ENCODE assay signal across 18 cellular contexts in the genomic region with DNA sequence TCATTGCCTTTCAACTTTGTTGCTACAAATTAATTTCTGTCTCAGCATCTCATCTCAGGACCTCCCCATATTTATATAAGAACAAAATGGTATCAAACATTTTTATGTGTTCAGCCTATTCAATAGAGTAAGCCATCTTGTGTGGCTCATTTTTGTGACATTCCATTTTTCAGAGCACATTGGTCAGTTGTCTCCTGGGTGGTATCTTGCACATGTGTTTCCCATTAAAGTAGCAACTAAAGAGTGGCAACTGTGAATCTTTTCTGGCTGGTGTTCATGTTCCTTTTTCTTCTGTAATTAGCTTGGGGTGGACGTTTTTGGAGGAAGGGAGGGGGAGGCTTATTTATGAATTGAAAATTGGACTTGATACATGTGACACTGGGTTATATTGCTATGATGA. TPM values are rescaled to one million over a fixed set of nuclear protein-coding genes. Genes with fewer than 3 reads are reported as not detected.
DNase-seq lines count a peak whose midpoint lies in the region.
"Had no signal": no experiment of that assay in that cellular context is flagged by ENCODE, and none has a peak within 500 bp of the region (broad histone marks: within the 10 kb centered on the region; RNA-seq: fewer than 3 reads in every experiment).

No MANE protein-coding gene starts in this region.

- peak overlapping the region; percentile 69 for H3K27ac ChIP-seq in SJSA1

- no peak overlapping the region for H3K4me3 ChIP-seq in SJSA1
- H3K4me3 ChIP-seq: GM23338 had no signal

- CTCF ChIA-PET in activated CD4-positive, alpha-beta T cell treated with anti-CD3 and anti-CD28 coated beads, Interleukin-2, amount 10 ng/mL, durations not matched to agents 7 days and 5 days (lab: Charles Lee): no interaction called here

- no peak overlapping the region for H3K27ac Mint-ChIP-seq in activated CD4-positive, alpha-beta T cell treated with anti-CD3 and anti-CD28 coated beads, Interleukin-2, amount 10 ng/mL, durations not matched to agents 7 days and 5 days
- H3K27ac Mint-ChIP-seq: CD4-positive, CD25-positive, alpha-beta regulatory T cell; CD8-positive, alpha-beta memory T cell; GM23338 had no signal

- peaks cover 4% of the 10 kb centered on the region; the same call in 1 of the 2 replicates for H3K36me3 ChIP-seq in SJSA1
- H3K36me3 ChIP-seq: BE2C had no signal

- H3K36me3 Mint-ChIP-seq in activated CD4-positive, alpha-beta T cell treated with anti-CD3 and anti-CD28 coated beads, Interleukin-2, amount 10 ng/mL, durations not matched to agents 7 days and 5 days (ENCODE audit: low read depth): no peaks in the 10 kb centered on the region
- H3K36me3 Mint-ChIP-seq: CD4-positive, CD25-positive, alpha-beta regulatory T cell; CD8-positive, alpha-beta memory T cell had no signal

- POLR2A ChIA-PET in activated CD4-positive, alpha-beta T cell treated with anti-CD3 and anti-CD28 coated beads, Interleukin-2, amount 10 ng/mL, durations not matched to agents 7 days and 5 days (lab: Charles Lee): no interaction called here

- 0 out of 2 replicates have a peak, but pooled peaks cover 4% of the 10 kb centered on the region for H3K9me3 ChIP-seq in SJSA1 (replicated peaks)
- H3K9me3 ChIP-seq: BE2C had no signal

- in situ Hi-C loops in KBM-7 (cut with MboI; ENCODE audit: low pct_unique_long_range_greater_than_20kb, low sequenced_read_pairs): no loop called here

- H3K9me3 Mint-ChIP-seq in activated CD4-positive, alpha-beta T cell treated with anti-CD3 and anti-CD28 coated beads, Interleukin-2, amount 10 ng/mL, durations not matched to agents 7 days and 5 days: no peaks in the 10 kb centered on the region
- H3K9me3 Mint-ChIP-seq: GM23338 had no signal

- H3K27me3 ChIP-seq in SJSA1 (replicated peaks): no peaks in the 10 kb centered on the region
- H3K27me3 ChIP-seq: BE2C had no signal

- peaks cover 4% of the 10 kb centered on the region for H3K27me3 Mint-ChIP-seq in activated CD4-positive, alpha-beta T cell treated with anti-CD3 and anti-CD28 coated beads, Interleukin-2, amount 10 ng/mL, durations not matched to agents 7 days and 5 days
- H3K27me3 Mint-ChIP-seq: CD4-positive, CD25-positive, alpha-beta regulatory T cell; CD8-positive, alpha-beta memory T cell had no signal

- H3K4me3 Mint-ChIP-seq in activated CD4-positive, alpha-beta T cell treated with anti-CD3 and anti-CD28 coated beads, Interleukin-2, amount 10 ng/mL, durations not matched to agents 7 days and 5 days: no peak overlapping the region
- H3K4me3 Mint-ChIP-seq: CD4-positive, CD25-positive, alpha-beta regulatory T cell; CD8-positive, alpha-beta memory T cell; GM23338 had no signal

- DNase-seq in EH (ENCODE audit: low read depth): peak; percentile 71
- peak; percentile 6 to 32 for DNase-seq in NOMO-1 (lab: John Stamatoyannopoulos, UW; ENCODE audit: unreplicated experiment in 2 of 2)
- DNase-seq in SJSA1 (ENCODE audit: low read depth in 1 of 2, low spot score in 2 of 2): peak; percentile 86 to 97
- DNase-seq in activated CD4-positive, alpha-beta T cell treated with anti-CD3 and anti-CD28 coated beads, Interleukin-2, amount 10 ng/mL, durations not matched to agents 7 days and 5 days: no peak
- DNase-seq in dedifferentiated amniotic fluid mesenchymal stem cell (ENCODE audit: extremely low spot score): no peak
- no peak for DNase-seq in KBM-7
- DNase-seq: BE2C; C1 segment of cervical spinal cord; CD4-positive, CD25-positive, alpha-beta regulatory T cell; CD8-positive, alpha-beta memory T cell; COR-L47; DMS 273 treated with DMSO at 0.1 percent for 48 hours; DMS53; DND-41; GDM1; HCEC 1CT had no signal

- H3K4me1 Mint-ChIP-seq in activated CD4-positive, alpha-beta T cell treated with anti-CD3 and anti-CD28 coated beads, Interleukin-2, amount 10 ng/mL, durations not matched to agents 7 days and 5 days: no peaks in the 10 kb centered on the region
- H3K4me1 Mint-ChIP-seq: CD4-positive, CD25-positive, alpha-beta regulatory T cell; CD8-positive, alpha-beta memory T cell; GM23338 had no signal

- peaks cover 58% of the 10 kb centered on the region for H3K4me1 ChIP-seq in SJSA1 (replicated peaks)
- H3K4me1 ChIP-seq: BE2C had no signal

RNA-seq across cellular contexts. Expression of a gene that starts 45.3 kb away (rescaled TPM):
- total RNA-seq in SJSA1 (2014; rRNA removed; shearing (Covaris generic)): 283 and 287 TPM in 2 replicates
- not detected for total RNA-seq in activated CD4-positive, alpha-beta T cell treated with anti-CD3 and anti-CD28 coated beads, Interleukin-2, amount 10 ng/mL, durations not matched to agents 7 days and 5 days
- total RNA-seq: CD4-positive, CD25-positive, alpha-beta regulatory T cell; CD8-positive, alpha-beta memory T cell; HT-29 had no signal

Comparison
In these comparisons a context has a peak if more than half of its experiments do, and no peak if none do; other contexts are left out.
1. DNase-seq: peak in EH (single experiment), NOMO-1 (2 of 2) and SJSA1 (2 of 2); none in activated CD4-positive, alpha-beta T cell treated with anti-CD3 and anti-CD28 coated beads, Interleukin-2, amount 10 ng/mL, durations not matched to agents 7 days and 5 days (single experiment), dedifferentiated amniotic fluid mesenchymal stem cell (single experiment) and KBM-7 (single experiment).
2. RNA of a gene that starts 45.3 kb away (total RNA-seq): 283 to 287 TPM in SJSA1; not detected in activated CD4-positive, alpha-beta T cell treated with anti-CD3 and anti-CD28 coated beads, Interleukin-2, amount 10 ng/mL, durations not matched to agents 7 days and 5 days; every median in the first group is over 100 times any median in the second.